Comparison of ENCODE assay signal across 33 cellular contexts in the genomic region with DNA sequence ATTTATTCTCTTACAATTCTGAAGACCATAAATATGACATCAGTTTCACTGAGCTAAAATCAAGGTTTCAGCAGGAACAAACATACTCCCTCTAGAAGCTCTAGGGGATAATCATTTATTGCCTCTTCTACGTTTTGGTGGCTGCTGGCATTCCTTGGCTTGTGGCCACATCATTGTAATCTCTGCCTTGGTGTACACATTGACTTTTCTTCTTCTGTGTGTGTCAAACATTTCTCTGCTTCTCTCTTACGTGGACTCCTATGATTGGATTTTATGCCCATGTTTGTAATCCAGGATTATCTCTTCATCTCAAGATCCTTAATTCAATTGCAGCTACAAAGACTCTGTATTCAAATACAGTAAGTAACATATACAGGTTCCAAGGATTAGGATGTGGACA. TPM values are rescaled to one million over a fixed set of nuclear protein-coding genes. Genes with fewer than 3 reads are reported as not detected.
"Had no signal": no experiment of that assay in that cellular context is flagged by ENCODE, and none has a peak within 500 bp of the region (broad histone marks: within the 10 kb centered on the region; RNA-seq: fewer than 3 reads in every experiment).

No MANE protein-coding gene starts in this region.

- H3K9me3 ChIP-seq: stomach, suprapubic skin, testis, thoracic aorta, thyroid gland, tibial artery, transverse colon, upper lobe of left lung, upper lobe of right lung, uterus, vagina had no signal

- H3K9me3 Mint-ChIP-seq: type B pancreatic cell had no signal

- DNase-seq: stimulated activated CD4-positive, alpha-beta T cell treated with anti-CD3 and anti-CD28 coated beads, Interleukin-2, amount 100 ng/mL, for 48 hours; stimulated activated CD4-positive, alpha-beta T cell treated with anti-CD3 and anti-CD28 coated beads, Interleukin-4, amount 100 ng/mL, for 1 hour; stimulated activated CD4-positive, alpha-beta T cell treated with anti-CD3 and anti-CD28 coated beads, Interleukin-4, amount 100 ng/mL, for 24 hours; stimulated activated CD4-positive, alpha-beta T cell treated with anti-CD3 and anti-CD28 coated beads, Interleukin-4, amount 100 ng/mL, for 4 hours; stimulated activated CD8-positive, alpha-beta memory T cell treated with anti-CD3 and anti-CD28 coated beads, Interleukin-4, amount 100 ng/mL, for 48 hours; stimulated activated naive B cell treated with anti-CD40 and anti-IgM and Interleukin-4, amounts not matched to agents 10 μg/mL and 1 μg/mL and 100 μg/mL, for 72 hours; stimulated activated naive CD4-positive, alpha-beta T cell; stimulated activated naive CD4-positive, alpha-beta T cell treated with Interleukin-2 at 50 U/mL for 16 hours; stimulated activated naive CD8-positive, alpha-beta T cell treated with anti-CD3 and anti-CD28 coated beads, Interleukin-15, amount 100 ng/mL, for 72 hours; stimulated activated naive CD8-positive, alpha-beta T cell treated with anti-CD3 and anti-CD28 coated beads, Interleukin-15, Interleukin-2, amounts not matched to agents 100 U/mL and 50 U/mL, for 24 hours; stomach; substantia nigra; testis; thyroid gland; tibial artery; transverse colon; trophoblast cell; upper lobe of left lung; upper lobe of right lung; uterus had no signal

- FAIRE-seq: urothelium cell line had no signal

- H3K27ac Mint-ChIP-seq: stimulated activated effector memory CD8-positive, alpha-beta T cell treated with anti-CD3 and anti-CD28 coated beads, Interleukin-12 subunit alpha, Interleukin-12 subunit beta, amount 100 ng/mL, for 72 hours; stimulated activated memory B cell treated with anti-CD40 and anti-IgM and Interleukin-4, amounts not matched to agents 10 μg/mL and 1 μg/mL and 100 μg/mL, for 72 hours; stimulated activated naive B cell treated with anti-CD40 and anti-IgM and Interleukin-4, amounts not matched to agents 10 μg/mL and 1 μg/mL and 100 μg/mL, for 72 hours; stimulated activated naive CD8-positive, alpha-beta T cell treated with anti-CD3 and anti-CD28 coated beads, Interleukin-15, amount 100 ng/mL, for 72 hours; stimulated activated naive CD8-positive, alpha-beta T cell treated with anti-CD3 and anti-CD28 coated beads, Interleukin-15, Interleukin-2, amounts not matched to agents 100 ng/mL and 50 ng/mL, for 24 hours; type B pancreatic cell had no signal

- H3K36me3 ChIP-seq: stomach, suprapubic skin, thoracic aorta, thyroid gland, tibial artery, tibial nerve, transverse colon, upper lobe of left lung, upper lobe of right lung, uterus, vagina had no signal

- ATAC-seq: stimulated activated effector memory CD8-positive, alpha-beta T cell treated with anti-CD3 and anti-CD28 coated beads, Interleukin-12 subunit alpha, Interleukin-12 subunit beta, amount 100 ng/mL, for 72 hours; stimulated activated memory B cell treated with anti-CD40 and anti-IgM and Interleukin-4, amounts not matched to agents 10 μg/mL and 1 μg/mL and 100 μg/mL, for 72 hours; stimulated activated naive B cell treated with anti-CD40 and anti-IgM and Interleukin-4, amounts not matched to agents 10 μg/mL and 1 μg/mL and 100 μg/mL, for 72 hours; stimulated activated naive CD8-positive, alpha-beta T cell treated with anti-CD3 and anti-CD28 coated beads, Interleukin-15, amount 100 ng/mL, for 72 hours; stimulated activated naive CD8-positive, alpha-beta T cell treated with anti-CD3 and anti-CD28 coated beads, Interleukin-15, Interleukin-2, amounts not matched to agents 100 U/mL and 50 U/mL, for 24 hours; upper lobe of right lung had no signal

- H3K4me3 ChIP-seq: stomach, suprapubic skin, testis, thoracic aorta, thyroid gland, tibial artery, tibial nerve, transverse colon, upper lobe of left lung, upper lobe of right lung, uterus, vagina had no signal

- H3K27me3 Mint-ChIP-seq: type B pancreatic cell had no signal

- H3K4me1 Mint-ChIP-seq: stimulated activated effector memory CD8-positive, alpha-beta T cell treated with anti-CD3 and anti-CD28 coated beads, Interleukin-12 subunit alpha, Interleukin-12 subunit beta, amount 100 ng/mL, for 72 hours; stimulated activated memory B cell treated with anti-CD40 and anti-IgM and Interleukin-4, amounts not matched to agents 10 μg/mL and 1 μg/mL and 100 μg/mL, for 72 hours; stimulated activated naive B cell treated with anti-CD40 and anti-IgM and Interleukin-4, amounts not matched to agents 10 μg/mL and 1 μg/mL and 100 μg/mL, for 72 hours; stimulated activated naive CD8-positive, alpha-beta T cell treated with anti-CD3 and anti-CD28 coated beads, Interleukin-15, amount 100 ng/mL, for 72 hours had no signal

- H3K27ac ChIP-seq: stomach, suprapubic skin, testis, thoracic aorta, thyroid gland, tibial artery, tibial nerve, transverse colon, upper lobe of left lung, upper lobe of right lung, uterus, vagina had no signal

- H3K36me3 Mint-ChIP-seq: stimulated activated effector memory CD8-positive, alpha-beta T cell treated with anti-CD3 and anti-CD28 coated beads, Interleukin-12 subunit alpha, Interleukin-12 subunit beta, amount 100 ng/mL, for 72 hours; stimulated activated memory B cell treated with anti-CD40 and anti-IgM and Interleukin-4, amounts not matched to agents 10 μg/mL and 1 μg/mL and 100 μg/mL, for 72 hours; stimulated activated naive B cell treated with anti-CD40 and anti-IgM and Interleukin-4, amounts not matched to agents 10 μg/mL and 1 μg/mL and 100 μg/mL, for 72 hours; type B pancreatic cell had no signal

- H3K4me1 ChIP-seq: stomach, suprapubic skin, thyroid gland, tibial artery, tibial nerve, transverse colon, upper lobe of left lung, upper lobe of right lung, uterus, vagina had no signal

- H3K4me3 Mint-ChIP-seq: stimulated activated effector memory CD8-positive, alpha-beta T cell treated with anti-CD3 and anti-CD28 coated beads, Interleukin-12 subunit alpha, Interleukin-12 subunit beta, amount 100 ng/mL, for 72 hours; stimulated activated memory B cell treated with anti-CD40 and anti-IgM and Interleukin-4, amounts not matched to agents 10 μg/mL and 1 μg/mL and 100 μg/mL, for 72 hours; stimulated activated naive B cell treated with anti-CD40 and anti-IgM and Interleukin-4, amounts not matched to agents 10 μg/mL and 1 μg/mL and 100 μg/mL, for 72 hours; stimulated activated naive CD8-positive, alpha-beta T cell treated with anti-CD3 and anti-CD28 coated beads, Interleukin-15, amount 100 ng/mL, for 72 hours; stimulated activated naive CD8-positive, alpha-beta T cell treated with anti-CD3 and anti-CD28 coated beads, Interleukin-15, Interleukin-2, amounts not matched to agents 100 ng/mL and 50 ng/mL, for 24 hours; type B pancreatic cell had no signal

- H3K27me3 ChIP-seq: stomach, testis, thyroid gland, tibial artery, transverse colon, upper lobe of left lung, upper lobe of right lung, uterus, vagina had no signal

RNA-seq across cellular contexts. Expression of gene MMP20, which starts 30.4 kb away (rescaled TPM):
- total RNA-seq: stomach, subcutaneous adipose tissue, suprapubic skin, temporal lobe, thoracic aorta, thyroid gland, tibial nerve, transverse colon, upper lobe of left lung, upper lobe of right lung, ureter, urinary bladder, uterus, vagina had no signal
- polyA plus RNA-seq: stomach, urinary bladder had no signal

RNA-seq across cellular contexts. Expression of gene MMP27, which starts 50.0 kb away (rescaled TPM):
- total RNA-seq: stomach, temporal lobe, testis, thoracic aorta, upper lobe of left lung, upper lobe of right lung, ureter, urinary bladder, uterus, vagina had no signal
- polyA plus RNA-seq: stomach had no signal
